Comparison of ENCODE assay signal across 15 cellular contexts in the genomic region with DNA sequence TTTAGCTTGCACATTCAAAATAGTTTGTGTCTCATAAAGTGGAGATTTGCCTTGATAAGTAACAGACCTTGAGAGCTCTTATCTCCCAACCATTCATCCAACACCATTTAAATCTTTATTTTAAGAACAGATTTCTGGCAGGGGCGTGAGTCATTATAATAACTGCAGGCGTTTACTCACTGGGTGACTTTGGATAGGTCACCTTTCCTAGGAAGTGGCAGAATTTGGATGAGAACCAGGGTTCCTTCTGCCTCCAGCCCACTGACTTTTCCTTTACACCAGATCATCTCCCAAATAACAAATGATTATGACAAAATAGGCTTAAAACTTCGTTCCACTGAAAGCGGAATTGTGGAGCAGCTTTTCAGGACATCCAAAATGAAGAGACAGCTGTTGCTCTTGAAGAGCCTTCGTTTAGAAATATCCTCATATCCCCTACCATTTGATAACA. TPM values are rescaled to one million over a fixed set of nuclear protein-coding genes. Genes with fewer than 3 reads are reported as not detected.
DNase-seq lines count a peak whose midpoint lies in the region; ATAC-seq, FAIRE-seq and TF ChIP-seq lines count a peak whose summit lies in the region.
"Had no signal": no experiment of that assay in that cellular context is flagged by ENCODE, and none has a peak within 500 bp of the region (broad histone marks: within the 10 kb centered on the region; RNA-seq: fewer than 3 reads in every experiment).

No MANE protein-coding gene starts in this region.

- BruUV-seq in MCF 10A (replicated peaks; lab: Mats Ljungman, UMichigan) = no TSS peak
- BruUV-seq in mammary epithelial cell (replicated peaks; lab: Mats Ljungman, UMichigan) = no TSS peak
- BruUV-seq in Caco-2 (replicated peaks; lab: Mats Ljungman, UMichigan) = no TSS peak

- CTCF ChIA-PET in MCF 10A (lab: Yijun Ruan, JAX) = interaction anchor here (0.6 to 1.2 kb wide), 3 partner anchors 16 to 154 kb away, joined by 3 to 4 read pairs (median 4); no protein-coding TSS in a partner anchor
- CTCF ChIA-PET in mammary epithelial cell (lab: Charles Lee; ENCODE audit: low non-redundant PET) = no interaction called here
- CTCF ChIA-PET in Caco-2 (lab: Charles Lee) = no interaction called here

- H3K27ac Mint-ChIP-seq in MCF 10A (ENCODE audit: low read depth, unreplicated experiment) (no peak overlapping the region), Caco-2 (ENCODE audit: unreplicated experiment) (no peak overlapping the region)
- H3K27ac Mint-ChIP-seq: activated CD4-positive, alpha-beta T cell treated with anti-CD3 and anti-CD28 coated beads for 36 hours had no signal

- H2BK12ac ChIP-seq in mesenchymal stem cell (ENCODE audit: low read length in 2 of 2) = no peak overlapping the region

- H3K36me3 ChIP-seq in mammary epithelial cell (ENCODE audit: insufficient read depth, low read length) = no peaks in the 10 kb centered on the region
- H3K36me3 ChIP-seq in mesenchymal stem cell (ENCODE audit: control insufficient read depth in 1 of 2, insufficient read depth in 2 of 2, low read depth in 1 of 2, low read length in 2 of 2) = peaks cover 0 to 18% of the 10 kb centered on the region in 2 experiments
- no peaks in the 10 kb centered on the region for H3K36me3 ChIP-seq in Caco-2 (ENCODE audit: control insufficient read depth, insufficient read depth, low read length)
- H3K36me3 ChIP-seq: ovary had no signal

- H3K27me3 Mint-ChIP-seq in MCF 10A (ENCODE audit: insufficient read depth, unreplicated experiment) (no peaks in the 10 kb centered on the region), Caco-2 (ENCODE audit: insufficient read depth, unreplicated experiment) (no peaks in the 10 kb centered on the region)

- no peak overlapping the region for H2AK5ac ChIP-seq in mesenchymal stem cell (ENCODE audit: low read length, severe bottlenecking)

- no peaks in the 10 kb centered on the region for H3K27me3 ChIP-seq in mammary epithelial cell (ENCODE audit: insufficient read depth, low read length)
- no peaks in the 10 kb centered on the region for H3K27me3 ChIP-seq in mesenchymal stem cell (ENCODE audit: control insufficient read depth in 1 of 2, insufficient read depth in 1 of 2, low read length in 2 of 2)
- H3K27me3 ChIP-seq in Caco-2 (replicated peaks; ENCODE audit: control insufficient read depth, insufficient read depth, low read length) = no peaks in the 10 kb centered on the region
- H3K27me3 ChIP-seq: ovary had no signal

- no peak overlapping the region for H3K27ac ChIP-seq in mammary epithelial cell (ENCODE audit: insufficient read depth, low read depth, low read length)
- peak overlapping the region; percentile 42 for H3K27ac ChIP-seq in mesenchymal stem cell (ENCODE audit: low read length, poor library complexity, severe bottlenecking)
- H3K27ac ChIP-seq: ovary had no signal

- H4K20me1 ChIP-seq in mammary epithelial cell (ENCODE audit: insufficient read depth, low read length) = no peaks in the 10 kb centered on the region

- H3K9me3 Mint-ChIP-seq in MCF 10A (ENCODE audit: unreplicated experiment) (no peaks in the 10 kb centered on the region), Caco-2 (ENCODE audit: unreplicated experiment) (no peaks in the 10 kb centered on the region)

- H3K4me3 Mint-ChIP-seq in MCF 10A (ENCODE audit: unreplicated experiment) (no peak overlapping the region), Caco-2 (ENCODE audit: unreplicated experiment) (no peak overlapping the region)
- H3K4me3 Mint-ChIP-seq: activated CD4-positive, alpha-beta T cell treated with anti-CD3 and anti-CD28 coated beads for 36 hours had no signal

- H3K36me3 Mint-ChIP-seq in MCF 10A (ENCODE audit: insufficient read depth, unreplicated experiment) = no peaks in the 10 kb centered on the region
- peaks cover 12% of the 10 kb centered on the region for H3K36me3 Mint-ChIP-seq in Caco-2 (ENCODE audit: insufficient read depth, unreplicated experiment)

- no peak for TF ChIP-seq CTCF in MCF 10A (IDR thresholded peaks at IDR 0.05; ENCODE audit: unreplicated experiment)
- TF ChIP-seq CTCF in mammary epithelial cell (conservative IDR thresholded peaks at IDR 0.05 in 1 of 2, IDR thresholded peaks at IDR 0.05 in 1 of 2; ENCODE audit: extremely low read depth in 1 of 2, insufficient read depth in 1 of 2, low read depth in 1 of 2, low read length in 2 of 2) = no peak
- no peak for TF ChIP-seq CTCF in Caco-2 (IDR thresholded peaks at IDR 0.05; ENCODE audit: insufficient read depth in 1 of 2, low read depth in 1 of 2, low read length in 1 of 2, severe bottlenecking in 1 of 2, unreplicated experiment in 1 of 2)

- dilution Hi-C loops in mammary epithelial cell (cut with HindIII; ENCODE audit: low sequenced_read_pairs) = no loop called here

- no peak for FAIRE-seq in GM19239 (lab: Jason Lieb, UNC)
- FAIRE-seq: GM18507 had no signal

- H2AFZ ChIP-seq in mammary epithelial cell (ENCODE audit: low read depth, low read length) = no peak overlapping the region
- H2AFZ ChIP-seq in mesenchymal stem cell (ENCODE audit: low read depth, low read length) = no peak overlapping the region

- H2BK120ac ChIP-seq in mesenchymal stem cell (ENCODE audit: low read depth, low read length) = no peak overlapping the region

- intact Hi-C loops in MCF 10A (cut with micrococcal nuclease) = no loop called here
- intact Hi-C loops in mammary epithelial cell (cut with micrococcal nuclease) = no loop called here
- intact Hi-C loops in Caco-2 (cut with micrococcal nuclease; ENCODE audit: unreplicated experiment) = no loop called here

- no peaks in the 10 kb centered on the region for H3K79me2 ChIP-seq in mammary epithelial cell (ENCODE audit: insufficient read depth, low read length)

- no peak overlapping the region for H4K8ac ChIP-seq in mesenchymal stem cell (ENCODE audit: low read length)

- H3K79me1 ChIP-seq in mesenchymal stem cell (replicated peaks; ENCODE audit: low read length, poor library complexity, severe bottlenecking) = peaks cover 5% of the 10 kb centered on the region

- H3K9ac ChIP-seq in mammary epithelial cell (ENCODE audit: insufficient read depth, low read length) = no peak overlapping the region
- H3K9ac ChIP-seq in mesenchymal stem cell (ENCODE audit: low read length) = peak overlapping the region; percentile 1

- H3K4me1 ChIP-seq in mammary epithelial cell (ENCODE audit: insufficient read depth, low read length) (peaks cover 17% of the 10 kb centered on the region), mesenchymal stem cell (ENCODE audit: control insufficient read depth, insufficient read depth, low read depth, low read length) (peaks cover 21% of the 10 kb centered on the region), Caco-2 (peaks cover 31% of the 10 kb centered on the region)

- H4K91ac ChIP-seq in mesenchymal stem cell (ENCODE audit: low read length) = no peak overlapping the region

- H3K4me3 ChIP-seq in mammary epithelial cell (replicated peaks in 1 of 3; ENCODE audit: insufficient read depth in 1 of 3, low read depth in 2 of 3, low read length in 3 of 3) (no peak overlapping the region), mesenchymal stem cell (ENCODE audit: insufficient read depth in 1 of 2, low read depth in 1 of 2, low read length in 2 of 2) (no peak overlapping the region), Caco-2 (ENCODE audit: low read depth, low read length) (no peak overlapping the region)
- H3K4me3 ChIP-seq: ovary had no signal

- no peak overlapping the region for H3K4ac ChIP-seq in mesenchymal stem cell (ENCODE audit: low read depth in 1 of 2, low read length in 2 of 2)

- POLR2A ChIA-PET in MCF 10A (lab: Yijun Ruan, JAX) (interaction anchor here (1.1 kb wide), 1 partner anchor 20 kb away, joined by 4 read pairs; no protein-coding TSS in a partner anchor), Caco-2 (lab: Charles Lee) (no interaction called here)

- H3K9me3 ChIP-seq in mammary epithelial cell (replicated peaks; ENCODE audit: insufficient read depth, low read length) = no peaks in the 10 kb centered on the region
- H3K9me3 ChIP-seq in mesenchymal stem cell (ENCODE audit: control insufficient read depth, low read length) = no peaks in the 10 kb centered on the region
- no peaks in the 10 kb centered on the region for H3K9me3 ChIP-seq in Caco-2
- H3K9me3 ChIP-seq: ovary had no signal

- H3K4me1 Mint-ChIP-seq in MCF 10A (ENCODE audit: insufficient read depth, unreplicated experiment) (peaks cover 16% of the 10 kb centered on the region), Caco-2 (ENCODE audit: low read depth, unreplicated experiment) (peaks cover 32% of the 10 kb centered on the region)

- H3K18ac ChIP-seq in mesenchymal stem cell (ENCODE audit: low read depth in 1 of 2, low read length in 2 of 2) = peak overlapping the region in 1 of 2 experiments; percentile 15

- H3K14ac ChIP-seq in mesenchymal stem cell (ENCODE audit: low read length in 2 of 2) = no peak overlapping the region

- in situ Hi-C loops in mammary epithelial cell (cut with MboI; ENCODE audit: low sequenced_read_pairs in 2 of 2) = no loop called here

- DNase-seq in MCF 10A (ENCODE audit: unreplicated experiment) = peak; percentile 47
- no peak for DNase-seq in mammary epithelial cell
- peak; percentile 18 for DNase-seq in dedifferentiated amniotic fluid mesenchymal stem cell (ENCODE audit: extremely low spot score)
- DNase-seq in mesenchymal stem cell = no peak
- DNase-seq in Caco-2 = no peak
- no peak for DNase-seq in GM19239 (ENCODE audit: insufficient read length, low spot score)
- DNase-seq: ACHN; activated CD4-positive, alpha-beta T cell treated with anti-CD3 and anti-CD28 coated beads for 36 hours; NCI-H1105 treated with DMSO at 0.1 percent for 48 hours; ovary; stimulated activated CD4-positive, alpha-beta T cell treated with anti-CD3 and anti-CD28 coated beads, Interleukin-2, amount 100 ng/mL, for 24 hours; stimulated activated naive CD4-positive, alpha-beta T cell treated with Interleukin-2 at 50 U/mL for 16 hours had no signal

- ATAC-seq in GM18907 (IDR thresholded peaks at IDR 0.05; ENCODE audit: unreplicated experiment) (no peak), GM18909 (IDR thresholded peaks at IDR 0.05; ENCODE audit: poor library complexity, unreplicated experiment) (no peak)
- ATAC-seq: activated CD4-positive, alpha-beta T cell treated with anti-CD3 and anti-CD28 coated beads for 36 hours had no signal

- H2BK15ac ChIP-seq in mesenchymal stem cell (ENCODE audit: low read depth, poor library complexity, severe bottlenecking) = no peak overlapping the region

- 87% methylated on average over 5 of the region's 5 CpGs for WGBS in mammary epithelial cell (ENCODE audit: low coverage, missing lambda C conversion rate)
- WGBS in mesenchymal stem cell = 52% methylated on average over 5 of the region's 5 CpGs

- H2BK5ac ChIP-seq in mesenchymal stem cell (ENCODE audit: low read depth, low read length, poor library complexity, severe bottlenecking) = no peak overlapping the region

- no peak overlapping the region for H3K23ac ChIP-seq in mesenchymal stem cell (ENCODE audit: low read length in 2 of 2)

- H3K4me2 ChIP-seq in mammary epithelial cell (ENCODE audit: insufficient read depth, low read depth, low read length) (no peak overlapping the region), mesenchymal stem cell (ENCODE audit: low read length, poor library complexity, severe bottlenecking) (no peak overlapping the region)

RNA-seq across cellular contexts. Expression of a gene that starts 5.0 kb away (rescaled TPM):
- total RNA-seq in MCF 10A (2022) = 0.63 and 0.83 TPM in 2 replicates
- total RNA-seq in mammary epithelial cell = 1 to 10 TPM; 1.9 to 4.5 TPM
- 4.4 TPM for polyA plus RNA-seq in mammary epithelial cell
- polyA minus RNA-seq in mammary epithelial cell = 6.4 TPM
- 22.4 TPM for polyA plus RNA-seq in mesenchymal stem cell (2013, experiment 1 of 2)
- polyA plus RNA-seq in mesenchymal stem cell (2013, experiment 2 of 2) = 23.5 TPM
- 23.9 and 24.7 TPM in 2 replicates for total RNA-seq in Caco-2 (2022)

Comparison
In these comparisons a context has a peak if more than half of its experiments do, and no peak if none do; other contexts are left out.
1. DNase-seq: peak in MCF 10A (single experiment) and dedifferentiated amniotic fluid mesenchymal stem cell (single experiment); none in mammary epithelial cell (single experiment), mesenchymal stem cell (single experiment), Caco-2 (0 of 2) and GM19239 (single experiment).